Comparison of ENCODE assay signal across 9 cellular contexts in the genomic region with DNA sequence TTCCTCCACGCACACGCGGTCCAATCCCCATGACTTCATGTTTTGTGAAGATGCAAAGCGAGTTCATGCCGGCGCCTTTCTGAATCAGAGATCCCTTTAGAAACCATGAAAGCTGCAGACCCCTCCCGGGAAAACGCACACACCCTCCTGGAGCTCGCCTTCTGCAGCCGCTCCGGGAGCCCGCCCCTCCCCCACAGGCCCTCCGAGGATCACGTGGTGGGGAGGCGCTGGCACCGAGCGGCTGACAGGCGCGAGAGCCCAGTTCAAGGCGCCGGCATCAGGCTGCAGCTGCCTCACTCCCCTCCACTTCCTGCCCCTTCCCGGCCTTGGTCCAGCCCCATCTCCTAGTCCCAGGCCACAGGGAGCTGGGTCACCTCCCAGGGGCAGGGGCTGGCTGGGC. TPM values are rescaled to one million over a fixed set of nuclear protein-coding genes. Genes with fewer than 3 reads are reported as not detected.
DNase-seq lines count a peak whose midpoint lies in the region; ATAC-seq and TF ChIP-seq lines count a peak whose summit lies in the region.
"Not testable (repeated sequence)": the region's sequence is repeated elsewhere in the genome, so short reads cannot be mapped to it uniquely, and the experiment has no call there.
"Had no signal": no experiment of that assay in that cellular context is flagged by ENCODE, and none has a peak within 500 bp of the region (broad histone marks: within the 10 kb centered on the region; RNA-seq: fewer than 3 reads in every experiment).

No MANE protein-coding gene starts in this region.

- not testable (repeated sequence) for H3K4me3 Mint-ChIP-seq in activated CD8-positive, alpha-beta T cell treated with anti-CD3 and anti-CD28 coated beads, Interleukin-2, amount 10 ng/mL, durations not matched to agents 7 days and 5 days

- H3K27me3 Mint-ChIP-seq in activated CD8-positive, alpha-beta T cell treated with anti-CD3 and anti-CD28 coated beads, Interleukin-2, amount 10 ng/mL, durations not matched to agents 7 days and 5 days (ENCODE audit: low read depth), result not testable (repeated sequence)

- H3K4me2 ChIP-seq in Loucy (ENCODE audit: low read depth, low read length, poor library complexity, severe bottlenecking), result peak overlapping the region; percentile 79

- H3K9ac ChIP-seq in Loucy (ENCODE audit: low read depth, low read length, poor library complexity, severe bottlenecking), result not testable (repeated sequence)

- H3K9me3 ChIP-seq in Loucy (ENCODE audit: insufficient read depth, low read depth, low read length); breast epithelium; cardiac muscle cell (ENCODE audit: low read depth); lung (ENCODE audit: control insufficient read depth in 2 of 2, insufficient read depth in 1 of 2, low read length in 1 of 2); thymus (ENCODE audit: control insufficient read depth): not testable (repeated sequence)

- CTCF ChIA-PET in activated CD8-positive, alpha-beta T cell treated with anti-CD3 and anti-CD28 coated beads, Interleukin-2, amount 10 ng/mL, durations not matched to agents 7 days and 5 days (lab: Charles Lee), result not testable (repeated sequence)

- intact Hi-C loops in breast epithelium (cut with DNase I; ENCODE audit: low total_unique reads); sciatic nerve (cut with DNase I): not testable (repeated sequence)

- H3K36me3 ChIP-seq in ACC112 (ENCODE audit: insufficient read depth, low read length); Loucy (ENCODE audit: insufficient read depth, low read length); breast epithelium; cardiac muscle cell; lung (ENCODE audit: control insufficient read depth in 2 of 2, insufficient read depth in 2 of 2, low read length in 2 of 2); thymus (ENCODE audit: control insufficient read depth, insufficient read depth): not testable (repeated sequence)

- peaks cover 19% of the 10 kb centered on the region; the same call in 1 of the 2 replicates for H3K27me3 ChIP-seq in ACC112 (ENCODE audit: insufficient read depth, low read length)
- H3K27me3 ChIP-seq in Loucy (ENCODE audit: insufficient read depth, low read length, poor library complexity, severe bottlenecking); breast epithelium; cardiac muscle cell; lung (ENCODE audit: control insufficient read depth, insufficient read depth); thymus (ENCODE audit: control insufficient read depth, insufficient read depth): not testable (repeated sequence)

- H3K9me2 ChIP-seq in Loucy (replicated peaks; ENCODE audit: low read depth, low read length), result not testable (repeated sequence)

- not testable (repeated sequence) for H2AFZ ChIP-seq in ACC112 (ENCODE audit: low read length, unreplicated experiment); Loucy (ENCODE audit: low read length)

- 1% methylated on average over 18 to 22 of the region's 22 CpGs for WGBS in lung, 2 donors
- under 1% methylated on average over 22 of the region's 22 CpGs for WGBS in thymus

- not testable (repeated sequence) for TF ChIP-seq CTCF in Loucy (conservative IDR thresholded peaks at IDR 0.05; ENCODE audit: low read length); breast epithelium (IDR thresholded peaks at IDR 0.05); cardiac muscle cell (IDR thresholded peaks at IDR 0.05; ENCODE audit: low read depth, low read length); lung (IDR thresholded peaks at IDR 0.05; ENCODE audit: control extremely low read depth, extremely low read depth)

- not testable (repeated sequence) for H3K4me1 ChIP-seq in ACC112 (ENCODE audit: control insufficient read depth, insufficient read depth, low read length, unreplicated experiment); Loucy (ENCODE audit: insufficient read depth, low read length, poor library complexity, severe bottlenecking); breast epithelium; cardiac muscle cell (ENCODE audit: low read depth); lung (ENCODE audit: control insufficient read depth in 2 of 2, insufficient read depth in 2 of 2, low read length in 2 of 2); thymus (ENCODE audit: control insufficient read depth, insufficient read depth, low read length)

- not testable (repeated sequence) for H3K79me2 ChIP-seq in ACC112 (ENCODE audit: control insufficient read depth, insufficient read depth, low read length, unreplicated experiment); Loucy (ENCODE audit: insufficient read depth, low read length)

- not testable (repeated sequence) for TF ChIP-seq POLR2A in breast epithelium (IDR thresholded peaks at IDR 0.05)

- POLR2A ChIA-PET in activated CD8-positive, alpha-beta T cell treated with anti-CD3 and anti-CD28 coated beads, Interleukin-2, amount 10 ng/mL, durations not matched to agents 7 days and 5 days (lab: Charles Lee), result not testable (repeated sequence)

- H3K27ac Mint-ChIP-seq in activated CD8-positive, alpha-beta T cell treated with anti-CD3 and anti-CD28 coated beads, Interleukin-2, amount 10 ng/mL, durations not matched to agents 7 days and 5 days, result not testable (repeated sequence)

- not testable (repeated sequence) for H3K4me1 Mint-ChIP-seq in activated CD8-positive, alpha-beta T cell treated with anti-CD3 and anti-CD28 coated beads, Interleukin-2, amount 10 ng/mL, durations not matched to agents 7 days and 5 days (ENCODE audit: low read depth)

- not testable (repeated sequence) for H3K9me3 Mint-ChIP-seq in activated CD8-positive, alpha-beta T cell treated with anti-CD3 and anti-CD28 coated beads, Interleukin-2, amount 10 ng/mL, durations not matched to agents 7 days and 5 days (ENCODE audit: insufficient read depth)

- not testable (repeated sequence) for H3K27ac ChIP-seq in ACC112 (ENCODE audit: low read depth, low read length); breast epithelium; cardiac muscle cell; lung (ENCODE audit: low read depth in 1 of 2, low read length in 1 of 2); thymus (ENCODE audit: low read depth)

- H3F3A ChIP-seq in Loucy (ENCODE audit: low read depth), result not testable (repeated sequence)

- peak; percentile 41 for DNase-seq in activated CD8-positive, alpha-beta T cell treated with anti-CD3 and anti-CD28 coated beads, Interleukin-2, amount 10 ng/mL, durations not matched to agents 7 days and 5 days
- DNase-seq in breast epithelium (ENCODE audit: low spot score in 2 of 2) (peak in 1 of 2 donors; percentile 62), lung (ENCODE audit: low spot score) (peak; percentile 69)
- DNase-seq in cardiac muscle cell (ENCODE audit: low read depth in 1 of 2, low spot score in 1 of 2); sciatic nerve (ENCODE audit: low spot score): not testable (repeated sequence)

- H3K4me3 ChIP-seq in ACC112 (ENCODE audit: low read depth, low read length), result 0 out of 2 replicates have a peak overlapping the region, but pooled peaks have one; percentile 47
- not testable (repeated sequence) for H3K4me3 ChIP-seq in Loucy (ENCODE audit: low read length, poor library complexity, severe bottlenecking); lung
- peak overlapping the region in 2 of 3 donors; percentile 66 to 82 for H3K4me3 ChIP-seq in breast epithelium
- peak overlapping the region; percentile 17 for H3K4me3 ChIP-seq in cardiac muscle cell
- peak overlapping the region; percentile 71 for H3K4me3 ChIP-seq in thymus (ENCODE audit: low read length)

- ATAC-seq in activated CD8-positive, alpha-beta T cell treated with anti-CD3 and anti-CD28 coated beads, Interleukin-2, amount 10 ng/mL, durations not matched to agents 7 days and 5 days, result peak; percentile 14
- ATAC-seq in lung (ENCODE audit: insufficient read depth, low FRiP score) (peak; percentile 42), sciatic nerve (peak; percentile 87)

- H3K36me3 Mint-ChIP-seq in activated CD8-positive, alpha-beta T cell treated with anti-CD3 and anti-CD28 coated beads, Interleukin-2, amount 10 ng/mL, durations not matched to agents 7 days and 5 days (ENCODE audit: low read depth), result not testable (repeated sequence)

- not testable (repeated sequence) for H4K20me1 ChIP-seq in Loucy (ENCODE audit: insufficient read depth, low read length, poor library complexity, severe bottlenecking)

RNA-seq across cellular contexts. Expression of a gene that starts 1.5 kb away (rescaled TPM):
- total RNA-seq in activated CD8-positive, alpha-beta T cell treated with anti-CD3 and anti-CD28 coated beads, Interleukin-2, amount 10 ng/mL, durations not matched to agents 7 days and 5 days, result under 1 TPM in 1 of 2 experiments, not detected in 1; 0.10 TPM
- total RNA-seq in breast epithelium (1 to 10 TPM; 1.1 to 4.8 (median 3.9) TPM), cardiac muscle cell (2.9 and 4.2 TPM in 2 replicates), lung (10 to 100 TPM in 1 of 2 donors, 1 to 10 TPM in 1; 6.9 to 44.4 TPM), sciatic nerve (1.9 TPM)
- polyA plus RNA-seq in cardiac muscle cell (4.1 and 4.4 TPM in 2 replicates), lung (1 to 10 TPM; 3.1 to 5.2 TPM), thymus (2.2 TPM)
- polyA plus RNA-seq: CD8-positive, alpha-beta memory T cell had no signal

Comparison
In these comparisons a context has a peak if more than half of its experiments do, and no peak if none do; other contexts are left out.
1. ATAC-seq: peak in every context shown above with its lines; median percentile 87 in sciatic nerve; 42 in lung; 14 in activated CD8-positive, alpha-beta T cell treated with anti-CD3 and anti-CD28 coated beads, Interleukin-2, amount 10 ng/mL, durations not matched to agents 7 days and 5 days.